In genomic region chr4:136458326-136458725, GRCh38 we compare ENCODE assay signal across 29 cellular contexts.
"Had no signal": no experiment of that assay in that cellular context is flagged by ENCODE, and none has a peak within 500 bp of the region (broad histone marks: within the 10 kb centered on the region; RNA-seq: fewer than 3 reads in every experiment).

No MANE protein-coding gene starts in this region.

- H3K4me1 ChIP-seq: ascending aorta, breast epithelium had no signal

- H3K4me1 Mint-ChIP-seq: activated CD4-positive, alpha-beta T cell treated with anti-CD3 and anti-CD28 coated beads for 36 hours; activated CD4-positive, alpha-beta T cell treated with anti-CD3 and anti-CD28 coated beads, Interleukin-2, amount 10 ng/mL, durations not matched to agents 24 days and 14 days; activated CD8-positive, alpha-beta memory T cell treated with anti-CD3 and anti-CD28 coated beads, Interleukin-2, amount 10 ng/mL, durations not matched to agents 7 days and 5 days; activated naive CD8-positive, alpha-beta T cell treated with anti-CD3 and anti-CD28 coated beads, Interleukin-2, amount 10 ng/mL, durations not matched to agents 7 days and 5 days; brain; central memory CD8-positive, alpha-beta T cell; endodermal cell had no signal

- FAIRE-seq: frontal cortex had no signal

- H3K27me3 ChIP-seq: ascending aorta, breast epithelium, cardiac muscle cell, dorsolateral prefrontal cortex had no signal

- H3K27ac Mint-ChIP-seq: activated CD4-positive, alpha-beta memory T cell treated with anti-CD3 and anti-CD28 coated beads for 36 hours; activated CD4-positive, alpha-beta T cell treated with anti-CD3 and anti-CD28 coated beads for 36 hours; activated CD4-positive, alpha-beta T cell treated with anti-CD3 and anti-CD28 coated beads, Interleukin-2, amount 10 ng/mL, durations not matched to agents 24 days and 14 days; activated CD8-positive, alpha-beta memory T cell treated with anti-CD3 and anti-CD28 coated beads, Interleukin-2, amount 10 ng/mL, durations not matched to agents 7 days and 5 days; activated CD8-positive, alpha-beta T cell treated with anti-CD3 and anti-CD28 coated beads, Interleukin-2, amount 10 ng/mL, durations not matched to agents 7 days and 5 days; activated naive CD4-positive, alpha-beta T cell treated with anti-CD3 and anti-CD28 coated beads, Interleukin-2, amount 50 U/mL, for 72 hours; activated naive CD8-positive, alpha-beta T cell treated with anti-CD3 and anti-CD28 coated beads, Interleukin-2, amount 10 ng/mL, durations not matched to agents 7 days and 5 days; activated T-helper 1 cell treated with anti-CD3 and anti-CD28 coated beads, Interleukin-12 subunit alpha, Interleukin-12 subunit beta, Interleukin-2, Interleukin-4 antibody, amounts not matched to agents 30 ng/mL and 10 ng/mL and 1 ng/mL, durations not matched to agents 14 hours and 24 hours and 36 hours; brain; dendritic cell treated with granulocyte-macrophage colony-stimulating factor and Interleukin-4, amounts not matched to agents 40 ng/mL and 50 ng/mL, for 4 days; endodermal cell had no signal

- H3K36me3 ChIP-seq: ascending aorta, breast epithelium, cardiac muscle cell had no signal

- H3K36me3 Mint-ChIP-seq: activated CD4-positive, alpha-beta memory T cell treated with anti-CD3 and anti-CD28 coated beads for 36 hours; activated CD8-positive, alpha-beta memory T cell treated with anti-CD3 and anti-CD28 coated beads, Interleukin-2, amount 10 ng/mL, durations not matched to agents 7 days and 5 days; activated naive CD4-positive, alpha-beta T cell treated with anti-CD3 and anti-CD28 coated beads, Interleukin-2, amount 50 U/mL, for 72 hours; activated naive CD8-positive, alpha-beta T cell treated with anti-CD3 and anti-CD28 coated beads, Interleukin-2, amount 10 ng/mL, durations not matched to agents 7 days and 5 days; brain had no signal

- H3K9me3 ChIP-seq: ascending aorta, breast epithelium had no signal

- DNase-seq: activated CD4-positive, alpha-beta memory T cell treated with anti-CD3 and anti-CD28 coated beads for 36 hours; activated CD4-positive, alpha-beta T cell treated with anti-CD3 and anti-CD28 coated beads for 36 hours; activated CD4-positive, alpha-beta T cell treated with anti-CD3 and anti-CD28 coated beads, Interleukin-2, amount 10 ng/mL, durations not matched to agents 24 days and 14 days; activated CD4-positive, CD25-positive, alpha-beta regulatory T cell; activated CD4-positive, CD25-positive, alpha-beta regulatory T cell treated with anti-CD3 and anti-CD28 coated beads, Interleukin-2, amount 50 U/mL, for 72 hours; activated CD8-positive, alpha-beta memory T cell treated with anti-CD3 and anti-CD28 coated beads, Interleukin-2, amount 10 ng/mL, durations not matched to agents 7 days and 5 days; activated CD8-positive, alpha-beta memory T cell treated with anti-CD3 and anti-CD28 coated beads, Interleukin-2, amount 50 U/mL, for 4 hours; activated CD8-positive, alpha-beta T cell treated with anti-CD3 and anti-CD28 coated beads, Interleukin-2, amount 10 ng/mL, durations not matched to agents 7 days and 5 days; activated gamma-delta T cell treated with Interleukin-2 at 50 U/mL for 16 hours; activated naive CD4-positive, alpha-beta T cell treated with Interleukin-2 at 50 U/mL for 16 hours; activated naive CD8-positive, alpha-beta T cell treated with anti-CD3 and anti-CD28 coated beads, Interleukin-2, amount 10 ng/mL, durations not matched to agents 7 days and 5 days; activated T-cell treated with anti-CD3 and anti-CD28 coated beads, Interleukin-2, amount 50 U/mL, for 1 hour; activated T-cell treated with anti-CD3 and anti-CD28 coated beads, Interleukin-2, amount 50 U/mL, for 48 hours; dorsolateral prefrontal cortex; effector memory CD4-positive, alpha-beta T cell; endodermal cell; foreskin fibroblast; T-helper 2 cell had no signal

- ATAC-seq: activated CD4-positive, alpha-beta T cell treated with anti-CD3 and anti-CD28 coated beads for 36 hours; activated CD8-positive, alpha-beta memory T cell treated with anti-CD3 and anti-CD28 coated beads, Interleukin-2, amount 10 ng/mL, durations not matched to agents 7 days and 5 days; activated CD8-positive, alpha-beta T cell treated with anti-CD3 and anti-CD28 coated beads, Interleukin-2, amount 10 ng/mL, durations not matched to agents 7 days and 5 days; activated naive CD4-positive, alpha-beta T cell treated with anti-CD3 and anti-CD28 coated beads, Interleukin-2, amount 50 U/mL, for 72 hours; esophagus mucosa had no signal

- H3K4me3 ChIP-seq: ascending aorta, breast epithelium, cardiac muscle cell, coronary artery, dorsolateral prefrontal cortex had no signal

- H3K27ac ChIP-seq: ascending aorta, breast epithelium, cardiac muscle cell, coronary artery, dorsolateral prefrontal cortex had no signal

- H3K4me3 Mint-ChIP-seq: activated CD4-positive, alpha-beta memory T cell treated with anti-CD3 and anti-CD28 coated beads for 36 hours; activated CD4-positive, alpha-beta T cell treated with anti-CD3 and anti-CD28 coated beads for 36 hours; activated CD4-positive, alpha-beta T cell treated with anti-CD3 and anti-CD28 coated beads, Interleukin-2, amount 10 ng/mL, durations not matched to agents 24 days and 14 days; activated CD8-positive, alpha-beta memory T cell treated with anti-CD3 and anti-CD28 coated beads, Interleukin-2, amount 10 ng/mL, durations not matched to agents 7 days and 5 days; activated CD8-positive, alpha-beta T cell treated with anti-CD3 and anti-CD28 coated beads, Interleukin-2, amount 10 ng/mL, durations not matched to agents 7 days and 5 days; activated naive CD8-positive, alpha-beta T cell treated with anti-CD3 and anti-CD28 coated beads, Interleukin-2, amount 10 ng/mL, durations not matched to agents 7 days and 5 days; activated T-helper 1 cell treated with anti-CD3 and anti-CD28 coated beads, Interleukin-12 subunit alpha, Interleukin-12 subunit beta, Interleukin-2, Interleukin-4 antibody, amounts not matched to agents 30 ng/mL and 10 ng/mL and 1 ng/mL, durations not matched to agents 14 hours and 24 hours and 36 hours; brain; central memory CD8-positive, alpha-beta T cell; dendritic cell treated with granulocyte-macrophage colony-stimulating factor and Interleukin-4, amounts not matched to agents 40 ng/mL and 50 ng/mL, for 4 days; endodermal cell had no signal

- H3K9me3 Mint-ChIP-seq: activated CD4-positive, alpha-beta T cell treated with anti-CD3 and anti-CD28 coated beads, Interleukin-2, amount 10 ng/mL, durations not matched to agents 24 days and 14 days; activated T-helper 1 cell treated with anti-CD3 and anti-CD28 coated beads, Interleukin-12 subunit alpha, Interleukin-12 subunit beta, Interleukin-2, Interleukin-4 antibody, amounts not matched to agents 30 ng/mL and 10 ng/mL and 1 ng/mL, durations not matched to agents 14 hours and 24 hours and 36 hours; brain; central memory CD8-positive, alpha-beta T cell; dendritic cell treated with granulocyte-macrophage colony-stimulating factor and Interleukin-4, amounts not matched to agents 40 ng/mL and 50 ng/mL, for 4 days had no signal

- H3K27me3 Mint-ChIP-seq: activated CD4-positive, alpha-beta memory T cell treated with anti-CD3 and anti-CD28 coated beads for 36 hours; activated CD4-positive, alpha-beta T cell treated with anti-CD3 and anti-CD28 coated beads for 36 hours; activated CD4-positive, alpha-beta T cell treated with anti-CD3 and anti-CD28 coated beads, Interleukin-2, amount 10 ng/mL, durations not matched to agents 24 days and 14 days; activated CD8-positive, alpha-beta memory T cell treated with anti-CD3 and anti-CD28 coated beads, Interleukin-2, amount 10 ng/mL, durations not matched to agents 7 days and 5 days; activated naive CD8-positive, alpha-beta T cell treated with anti-CD3 and anti-CD28 coated beads, Interleukin-2, amount 10 ng/mL, durations not matched to agents 7 days and 5 days; brain; central memory CD8-positive, alpha-beta T cell; dendritic cell treated with granulocyte-macrophage colony-stimulating factor and Interleukin-4, amounts not matched to agents 40 ng/mL and 50 ng/mL, for 4 days had no signal
